ENCODE assay signal across 1 cellular context in genomic region chr9:37954581-37954981, GRCh38.
TF ChIP-seq lines count a peak whose summit lies in the region.

No MANE protein-coding gene starts in this region.

TF ChIP-seq in WTC11, 78 proteins besides CTCF, POLR2A, EP300 and RAD21 (continued from another document):
- TF ChIP-seq PREB (CRISPR knock-in tag; IDR thresholded peaks at IDR 0.05; ENCODE audit: borderline replicate concordance): no peak
- TF ChIP-seq ELF4 (CRISPR knock-in tag; IDR thresholded peaks at IDR 0.05; ENCODE audit: low read depth): no peak
- TF ChIP-seq ZSCAN18 (CRISPR knock-in tag; IDR thresholded peaks at IDR 0.05): no peak
- no peak for TF ChIP-seq IRF2 (CRISPR knock-in tag; IDR thresholded peaks at IDR 0.05; ENCODE audit: borderline replicate concordance, low read depth)
- no peak for TF ChIP-seq USF1 (CRISPR knock-in tag; IDR thresholded peaks at IDR 0.05)
- TF ChIP-seq, protein P1, sequence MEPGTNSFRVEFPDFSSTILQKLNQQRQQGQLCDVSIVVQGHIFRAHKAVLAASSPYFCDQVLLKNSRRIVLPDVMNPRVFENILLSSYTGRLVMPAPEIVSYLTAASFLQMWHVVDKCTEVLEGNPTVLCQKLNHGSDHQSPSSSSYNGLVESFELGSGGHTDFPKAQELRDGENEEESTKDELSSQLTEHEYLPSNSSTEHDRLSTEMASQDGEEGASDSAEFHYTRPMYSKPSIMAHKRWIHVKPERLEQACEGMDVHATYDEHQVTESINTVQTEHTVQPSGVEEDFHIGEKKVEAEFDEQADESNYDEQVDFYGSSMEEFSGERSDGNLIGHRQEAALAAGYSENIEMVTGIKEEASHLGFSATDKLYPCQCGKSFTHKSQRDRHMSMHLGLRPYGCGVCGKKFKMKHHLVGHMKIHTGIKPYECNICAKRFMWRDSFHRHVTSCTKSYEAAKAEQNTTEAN (CRISPR knock-in tag; IDR thresholded peaks at IDR 0.05): no peak
- TF ChIP-seq SMAD3 (CRISPR knock-in tag; IDR thresholded peaks at IDR 0.05; ENCODE audit: borderline replicate concordance): no peak
- TF ChIP-seq NR2C2 (CRISPR knock-in tag; IDR thresholded peaks at IDR 0.05): no peak
- no peak for TF ChIP-seq TEAD4 (CRISPR knock-in tag; IDR thresholded peaks at IDR 0.05)
